9 cellular contexts compared by ENCODE assay signal in genomic region chr7:92766461-92767003, GRCh38.
DNase-seq lines count a peak whose midpoint lies in the region; ATAC-seq, FAIRE-seq and TF ChIP-seq lines count a peak whose summit lies in the region.
"Had no signal": no experiment of that assay in that cellular context is flagged by ENCODE, and none has a peak within 500 bp of the region (broad histone marks: within the 10 kb centered on the region; RNA-seq: fewer than 3 reads in every experiment).

No MANE protein-coding gene starts in this region.

- no peak for TF ChIP-seq CTCF in left ventricle myocardium inferior (IDR thresholded peaks at IDR 0.05; ENCODE audit: borderline replicate concordance)
- no peak for TF ChIP-seq CTCF in tibial artery (IDR thresholded peaks at IDR 0.05)
- no peak for TF ChIP-seq CTCF in neural progenitor cell (IDR thresholded peaks at IDR 0.05)

- no peaks in the 10 kb centered on the region for H4K20me1 ChIP-seq in neural progenitor cell (ENCODE audit: low read depth)

- H3K27me3 ChIP-seq in left ventricle myocardium inferior (ENCODE audit: low read depth), result no peaks in the 10 kb centered on the region
- no peaks in the 10 kb centered on the region for H3K27me3 ChIP-seq in tibial artery
- no peaks in the 10 kb centered on the region for H3K27me3 ChIP-seq in neural progenitor cell

- no peaks in the 10 kb centered on the region for H3K36me3 ChIP-seq in left ventricle myocardium inferior
- no peaks in the 10 kb centered on the region for H3K36me3 ChIP-seq in tibial artery
- H3K36me3 ChIP-seq in neural progenitor cell, result no peaks in the 10 kb centered on the region

- intact Hi-C loops in activated naive CD4-positive, alpha-beta T cell treated with anti-CD3 and anti-CD28 coated beads for 36 hours (cut with micrococcal nuclease), result loop anchor here (5.0 kb wide), 1 partner anchor 239 kb away; the partner anchor contains the start of genes PEX1 and RBM48
- intact Hi-C loops in left ventricle myocardium inferior (cut with micrococcal nuclease), result no loop called here
- intact Hi-C loops in tibial artery (cut with DNase I; ENCODE audit: low total_unique reads), result loop anchor here (5.0 to 10.0 kb wide), 2 partner anchors 51 to 52 kb away; no protein-coding TSS in a partner anchor

- no peaks in the 10 kb centered on the region for H3K79me2 ChIP-seq in neural progenitor cell (ENCODE audit: low read depth)

- H3K4me1 ChIP-seq in left ventricle myocardium inferior (peaks cover 64% of the 10 kb centered on the region), tibial artery (peaks cover 0 to 80% (median 14%) of the 10 kb centered on the region in 4 donors), neural progenitor cell (peaks cover 27% of the 10 kb centered on the region)

- no peak overlapping the region for H3K9ac ChIP-seq in neural progenitor cell

- H3K9me3 Mint-ChIP-seq in activated naive CD4-positive, alpha-beta T cell treated with anti-CD3 and anti-CD28 coated beads for 36 hours, result no peaks in the 10 kb centered on the region
- no peaks in the 10 kb centered on the region for H3K9me3 Mint-ChIP-seq in activated T-helper 17 cell treated with anti-CD3 and anti-CD28 coated beads, Interleukin-2, amount 50 U/mL, for 72 hours
- H3K9me3 Mint-ChIP-seq in neural progenitor cell, result no peaks in the 10 kb centered on the region

- no peak overlapping the region for H2AFZ ChIP-seq in neural progenitor cell (replicated peaks)

- H3K9me3 ChIP-seq in left ventricle myocardium inferior (replicated peaks) (no peaks in the 10 kb centered on the region), tibial artery (no peaks in the 10 kb centered on the region), neural progenitor cell (ENCODE audit: low read depth) (no peaks in the 10 kb centered on the region)

- no peaks in the 10 kb centered on the region for H3K27me3 Mint-ChIP-seq in activated naive CD4-positive, alpha-beta T cell treated with anti-CD3 and anti-CD28 coated beads for 36 hours (ENCODE audit: low read depth)
- no peaks in the 10 kb centered on the region for H3K27me3 Mint-ChIP-seq in activated T-helper 17 cell treated with anti-CD3 and anti-CD28 coated beads, Interleukin-2, amount 50 U/mL, for 72 hours
- no peaks in the 10 kb centered on the region for H3K27me3 Mint-ChIP-seq in neural progenitor cell (ENCODE audit: insufficient read depth, low read depth)

- no peak overlapping the region for H3K4me3 Mint-ChIP-seq in activated naive CD4-positive, alpha-beta T cell treated with anti-CD3 and anti-CD28 coated beads for 36 hours
- H3K4me3 Mint-ChIP-seq in activated T-helper 17 cell treated with anti-CD3 and anti-CD28 coated beads, Interleukin-2, amount 50 U/mL, for 72 hours, result peak overlapping the region; percentile 76
- H3K4me3 Mint-ChIP-seq in neural progenitor cell, result no peak overlapping the region

- H3K36me3 Mint-ChIP-seq in activated naive CD4-positive, alpha-beta T cell treated with anti-CD3 and anti-CD28 coated beads for 36 hours (ENCODE audit: low read depth), result peaks cover 42% of the 10 kb centered on the region
- peaks cover 78% of the 10 kb centered on the region for H3K36me3 Mint-ChIP-seq in activated T-helper 17 cell treated with anti-CD3 and anti-CD28 coated beads, Interleukin-2, amount 50 U/mL, for 72 hours (ENCODE audit: low read depth)
- H3K36me3 Mint-ChIP-seq in neural progenitor cell, result peaks cover 11% of the 10 kb centered on the region

- H3K27ac ChIP-seq in left ventricle myocardium inferior (replicated peaks) (peak overlapping the region; percentile 37), tibial artery (peak overlapping the region; percentile 37 to 61), neural progenitor cell (no peak overlapping the region)

- CTCF ChIA-PET in activated naive CD4-positive, alpha-beta T cell treated with anti-CD3 and anti-CD28 coated beads for 36 hours (lab: Charles Lee), result interaction anchor here (0.6 to 1.7 kb wide), 7 partner anchors 39 to 281 kb away, joined by 3 to 5 read pairs (median 4); no protein-coding TSS in a partner anchor

- H3K4me1 Mint-ChIP-seq in activated naive CD4-positive, alpha-beta T cell treated with anti-CD3 and anti-CD28 coated beads for 36 hours (ENCODE audit: low read depth), result peaks cover 70% of the 10 kb centered on the region
- H3K4me1 Mint-ChIP-seq in activated T-helper 17 cell treated with anti-CD3 and anti-CD28 coated beads, Interleukin-2, amount 50 U/mL, for 72 hours, result peaks cover 58% of the 10 kb centered on the region
- H3K4me1 Mint-ChIP-seq in neural progenitor cell, result peaks cover 13% of the 10 kb centered on the region

- H3K4me2 ChIP-seq in neural progenitor cell, result no peak overlapping the region

- peak overlapping the region; percentile 92 for H3K27ac Mint-ChIP-seq in activated naive CD4-positive, alpha-beta T cell treated with anti-CD3 and anti-CD28 coated beads for 36 hours
- H3K27ac Mint-ChIP-seq in activated T-helper 17 cell treated with anti-CD3 and anti-CD28 coated beads, Interleukin-2, amount 50 U/mL, for 72 hours, result peak overlapping the region; percentile 90
- no peak overlapping the region for H3K27ac Mint-ChIP-seq in neural progenitor cell

- H3F3A ChIP-seq in neural progenitor cell (ENCODE audit: low read depth), result peaks cover 5% of the 10 kb centered on the region

- DNase-seq in activated naive CD4-positive, alpha-beta T cell treated with anti-CD3 and anti-CD28 coated beads for 36 hours, result no peak
- no peak for DNase-seq in activated naive CD4-positive, alpha-beta T cell treated with anti-CD3 and anti-CD28 coated beads, Interleukin-2, amount 50 U/mL, for 16 hours
- DNase-seq in left ventricle myocardium inferior (no peak), tibial artery (no peak), neural progenitor cell (ENCODE audit: low spot score) (no peak), AG08395 (ENCODE audit: low spot score) (no peak), urothelium cell line (ENCODE audit: low spot score) (no peak)
- DNase-seq: stimulated activated CD4-positive, alpha-beta T cell treated with anti-CD3 and anti-CD28 coated beads, Interleukin-4, amount 100 ng/mL, for 4 hours had no signal

- no peak for FAIRE-seq in urothelium cell line (lab: Jason Lieb, UNC)

- H3K4me3 ChIP-seq in left ventricle myocardium inferior (no peak overlapping the region), tibial artery (no peak overlapping the region), neural progenitor cell (no peak overlapping the region)

- no peak for ATAC-seq in activated T-helper 17 cell treated with anti-CD3 and anti-CD28 coated beads, Interleukin-2, amount 50 U/mL, for 72 hours (replicated peaks)
